In the genomic region with DNA sequence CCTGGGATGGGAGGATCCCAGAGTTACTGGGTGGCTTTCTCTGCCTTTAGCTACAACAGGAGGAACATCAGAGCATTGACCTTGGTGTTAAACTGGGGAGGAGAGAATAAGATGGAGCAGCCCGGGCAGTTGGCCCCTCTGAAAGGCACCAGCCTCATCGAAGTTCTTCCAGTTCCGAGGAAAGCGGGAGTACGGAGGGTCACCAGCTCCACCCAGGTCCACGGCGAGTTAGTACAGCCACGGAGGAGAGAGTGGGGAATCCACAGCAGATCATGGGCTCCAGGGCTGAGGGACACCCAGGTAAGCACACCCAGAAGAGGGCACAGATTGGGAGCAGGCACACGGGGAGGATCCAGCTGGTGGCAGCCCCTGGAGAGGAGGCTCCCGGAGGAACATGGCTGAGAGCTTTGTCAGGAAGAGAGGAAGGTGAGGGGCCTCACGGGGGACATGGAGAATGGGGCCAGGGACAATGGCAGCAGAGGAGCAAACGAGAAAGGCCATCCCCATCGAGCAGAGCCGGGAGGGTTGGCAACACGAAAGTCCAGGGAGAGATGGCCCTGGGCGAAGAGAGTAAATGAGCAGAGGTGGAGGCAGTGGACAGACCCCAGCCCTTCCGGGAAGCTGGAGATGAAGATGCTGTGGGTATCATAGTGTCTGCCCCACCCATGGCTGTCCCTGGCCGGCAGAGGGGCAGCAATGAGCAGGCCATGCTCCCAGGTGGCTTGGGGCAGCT, we compare ENCODE assay signal across 21 cellular contexts.
DNase-seq lines count a peak whose midpoint lies in the region; TF ChIP-seq lines count a peak whose summit lies in the region.
"Had no signal": no experiment of that assay in that cellular context is flagged by ENCODE, and none has a peak within 500 bp of the region (broad histone marks: within the 10 kb centered on the region; RNA-seq: fewer than 3 reads in every experiment).

No MANE protein-coding gene starts in this region.

- H3K4me1 Mint-ChIP-seq in activated T-helper 2 cell treated with anti-CD3 and anti-CD28 coated beads, Interferon-gamma antibody, Interleukin-2, Interleukin-4, amounts not matched to agents 10 μg/mL and 5 μg/mL and 100 μg/mL, durations not matched to agents 14 hours and 24 hours and 36 hours (ENCODE audit: low read depth), result no peaks in the 10 kb centered on the region
- H3K4me1 Mint-ChIP-seq: activated naive CD8-positive, alpha-beta T cell treated with anti-CD3 and anti-CD28 coated beads, Interleukin-2, amount 50 U/mL, for 24 hours; activated T-helper 17 cell treated with anti-CD3 and anti-CD28 coated beads, Interleukin-2, amount 50 U/mL, for 72 hours had no signal

- no TSS peak for BruUV-seq in mammary epithelial cell (replicated peaks; lab: Mats Ljungman, UMichigan)

- H3K9ac ChIP-seq in mammary epithelial cell (ENCODE audit: insufficient read depth, low read length) (no peak overlapping the region), parathyroid adenoma (no peak overlapping the region)
- H3K9ac ChIP-seq: BLaER1 treated with 17β-estradiol and CSF1 and Interleukin-3, amounts not matched to agents 10 nM and 100 nM had no signal

- TF ChIP-seq EP300 in transverse colon (IDR thresholded peaks at IDR 0.05; ENCODE audit: low read depth), result no peak

- H4K20me1 ChIP-seq in mammary epithelial cell (ENCODE audit: insufficient read depth, low read length), result no peaks in the 10 kb centered on the region
- H4K20me1 ChIP-seq: BLaER1 treated with 17β-estradiol and CSF1 and Interleukin-3, amounts not matched to agents 10 nM and 100 nM had no signal

- H3K27ac Mint-ChIP-seq in activated T-helper 2 cell treated with anti-CD3 and anti-CD28 coated beads, Interferon-gamma antibody, Interleukin-2, Interleukin-4, amounts not matched to agents 10 μg/mL and 5 μg/mL and 100 μg/mL, durations not matched to agents 14 hours and 24 hours and 36 hours, result no peak overlapping the region
- H3K27ac Mint-ChIP-seq: activated naive CD8-positive, alpha-beta T cell treated with anti-CD3 and anti-CD28 coated beads, Interleukin-2, amount 50 U/mL, for 24 hours; activated T-helper 17 cell treated with anti-CD3 and anti-CD28 coated beads, Interleukin-2, amount 50 U/mL, for 72 hours; effector memory CD8-positive, alpha-beta T cell; HFFc6; nephron had no signal

- peaks cover 3% of the 10 kb centered on the region for H3K9me3 Mint-ChIP-seq in activated T-helper 2 cell treated with anti-CD3 and anti-CD28 coated beads, Interferon-gamma antibody, Interleukin-2, Interleukin-4, amounts not matched to agents 10 μg/mL and 5 μg/mL and 100 μg/mL, durations not matched to agents 14 hours and 24 hours and 36 hours
- H3K9me3 Mint-ChIP-seq: activated naive CD8-positive, alpha-beta T cell treated with anti-CD3 and anti-CD28 coated beads, Interleukin-2, amount 50 U/mL, for 24 hours; activated T-helper 17 cell treated with anti-CD3 and anti-CD28 coated beads, Interleukin-2, amount 50 U/mL, for 72 hours; effector memory CD8-positive, alpha-beta T cell had no signal

- no peaks in the 10 kb centered on the region for H3K27me3 Mint-ChIP-seq in activated T-helper 2 cell treated with anti-CD3 and anti-CD28 coated beads, Interferon-gamma antibody, Interleukin-2, Interleukin-4, amounts not matched to agents 10 μg/mL and 5 μg/mL and 100 μg/mL, durations not matched to agents 14 hours and 24 hours and 36 hours (ENCODE audit: low read depth)
- H3K27me3 Mint-ChIP-seq: activated T-helper 17 cell treated with anti-CD3 and anti-CD28 coated beads, Interleukin-2, amount 50 U/mL, for 72 hours had no signal

- DNase-seq in breast epithelium (ENCODE audit: low spot score in 2 of 2), result peak; percentile 7 to 35
- no peak for DNase-seq in mammary epithelial cell
- DNase-seq in activated T-helper 2 cell treated with anti-CD3 and anti-CD28 coated beads, Interferon-gamma antibody, Interleukin-2, Interleukin-4, amounts not matched to agents 10 μg/mL and 5 μg/mL and 100 μg/mL, durations not matched to agents 14 hours and 24 hours and 36 hours (ENCODE audit: low spot score), result peak; percentile 5
- peak; percentile 26 for DNase-seq in ureter (ENCODE audit: low spot score)
- no peak for DNase-seq in glomerular visceral epithelial cell (ENCODE audit: extremely low spot score)
- DNase-seq in kidney glomerular epithelial cell (lab: John Stamatoyannopoulos, UW), result no peak
- no peak for DNase-seq in transverse colon
- DNase-seq: activated naive CD8-positive, alpha-beta T cell treated with anti-CD3 and anti-CD28 coated beads, Interleukin-2, amount 50 U/mL, for 24 hours; effector memory CD8-positive, alpha-beta T cell; HFFc6; KG1; MV-4-11; NCI-H69; stimulated activated naive CD4-positive, alpha-beta T cell; T1000; thyroid gland had no signal

- intact Hi-C loops in breast epithelium (cut with DNase I; ENCODE audit: low total_unique reads) (no loop called here), mammary epithelial cell (cut with micrococcal nuclease) (no loop called here), transverse colon (cut with DNase I; ENCODE audit: low total_unique reads) (no loop called here)
- intact Hi-C loops in activated T-helper 2 cell treated with anti-CD3 and anti-CD28 coated beads, Interferon-gamma antibody, Interleukin-2, Interleukin-4, amounts not matched to agents 10 μg/mL and 5 μg/mL and 100 μg/mL, durations not matched to agents 14 hours and 24 hours and 36 hours (cut with micrococcal nuclease), result no loop called here

- H3K4me1 ChIP-seq in breast epithelium (no peaks in the 10 kb centered on the region), mammary epithelial cell (ENCODE audit: insufficient read depth, low read length) (no peaks in the 10 kb centered on the region), parathyroid adenoma (peaks cover 8% of the 10 kb centered on the region), transverse colon (peaks cover 0 to 13% (median 4%) of the 10 kb centered on the region in 4 donors)

- H3K27ac ChIP-seq in breast epithelium (no peak overlapping the region), mammary epithelial cell (ENCODE audit: insufficient read depth, low read depth, low read length) (no peak overlapping the region), parathyroid adenoma (no peak overlapping the region), transverse colon (no peak overlapping the region)
- H3K27ac ChIP-seq: BLaER1 treated with 17β-estradiol and CSF1 and Interleukin-3, amounts not matched to agents 10 nM and 100 nM; RWPE1; thyroid gland had no signal

- H3K36me3 ChIP-seq in breast epithelium, result no peaks in the 10 kb centered on the region
- no peaks in the 10 kb centered on the region for H3K36me3 ChIP-seq in mammary epithelial cell (ENCODE audit: insufficient read depth, low read length)
- H3K36me3 ChIP-seq in parathyroid adenoma (ENCODE audit: control insufficient read depth, insufficient read depth, low read length), result no peaks in the 10 kb centered on the region
- H3K36me3 ChIP-seq in transverse colon, result no peaks in the 10 kb centered on the region
- H3K36me3 ChIP-seq: thyroid gland had no signal

- H3K4me3 Mint-ChIP-seq in activated T-helper 2 cell treated with anti-CD3 and anti-CD28 coated beads, Interferon-gamma antibody, Interleukin-2, Interleukin-4, amounts not matched to agents 10 μg/mL and 5 μg/mL and 100 μg/mL, durations not matched to agents 14 hours and 24 hours and 36 hours (ENCODE audit: low read depth), result no peak overlapping the region
- H3K4me3 Mint-ChIP-seq: activated naive CD8-positive, alpha-beta T cell treated with anti-CD3 and anti-CD28 coated beads, Interleukin-2, amount 50 U/mL, for 24 hours; activated T-helper 17 cell treated with anti-CD3 and anti-CD28 coated beads, Interleukin-2, amount 50 U/mL, for 72 hours; effector memory CD8-positive, alpha-beta T cell; HFFc6; nephron had no signal

- peaks cover 7 to 9% of the 10 kb centered on the region in 2 donors for H3K9me3 ChIP-seq in breast epithelium
- peaks cover 21% of the 10 kb centered on the region for H3K9me3 ChIP-seq in mammary epithelial cell (replicated peaks; ENCODE audit: insufficient read depth, low read length)
- no peaks in the 10 kb centered on the region for H3K9me3 ChIP-seq in parathyroid adenoma (ENCODE audit: control insufficient read depth, low read length)
- no peaks in the 10 kb centered on the region for H3K9me3 ChIP-seq in transverse colon
- H3K9me3 ChIP-seq: thyroid gland had no signal

- no peaks in the 10 kb centered on the region for H3K79me2 ChIP-seq in mammary epithelial cell (ENCODE audit: insufficient read depth, low read length)
- no peaks in the 10 kb centered on the region for H3K79me2 ChIP-seq in parathyroid adenoma

- no peak overlapping the region for H3K4me2 ChIP-seq in mammary epithelial cell (ENCODE audit: insufficient read depth, low read depth, low read length)
- no peak overlapping the region for H3K4me2 ChIP-seq in parathyroid adenoma (ENCODE audit: low read length)

- H2AFZ ChIP-seq in mammary epithelial cell (ENCODE audit: low read depth, low read length) (no peak overlapping the region), parathyroid adenoma (peak overlapping the region; percentile 60)

- 70% methylated on average over 16 of the region's 18 CpGs for WGBS in mammary epithelial cell (ENCODE audit: low coverage, missing lambda C conversion rate)
- 77 to 88% methylated on average over 8 to 18 of the region's 18 CpGs for WGBS in transverse colon (ENCODE audit: low coverage in 1 of 2), 2 donors

- CTCF ChIA-PET in mammary epithelial cell (lab: Charles Lee; ENCODE audit: low non-redundant PET), result no interaction called here

- H3K36me3 Mint-ChIP-seq in activated T-helper 2 cell treated with anti-CD3 and anti-CD28 coated beads, Interferon-gamma antibody, Interleukin-2, Interleukin-4, amounts not matched to agents 10 μg/mL and 5 μg/mL and 100 μg/mL, durations not matched to agents 14 hours and 24 hours and 36 hours (ENCODE audit: low read depth), result no peaks in the 10 kb centered on the region

- no peak overlapping the region for H3K4me3 ChIP-seq in breast epithelium
- no peak overlapping the region for H3K4me3 ChIP-seq in mammary epithelial cell (replicated peaks in 1 of 3; ENCODE audit: insufficient read depth in 1 of 3, low read depth in 2 of 3, low read length in 3 of 3)
- no peak overlapping the region for H3K4me3 ChIP-seq in parathyroid adenoma (ENCODE audit: low read depth, low read length)
- no peak overlapping the region for H3K4me3 ChIP-seq in transverse colon
- H3K4me3 ChIP-seq: BLaER1 treated with 17β-estradiol and CSF1 and Interleukin-3, amounts not matched to agents 10 nM and 100 nM; thyroid gland had no signal

- TF ChIP-seq POLR2A in breast epithelium (IDR thresholded peaks at IDR 0.05) (no peak), transverse colon (IDR thresholded peaks at IDR 0.05) (no peak)

- no peak for TF ChIP-seq CTCF in breast epithelium (IDR thresholded peaks at IDR 0.05)
- TF ChIP-seq CTCF in mammary epithelial cell (conservative IDR thresholded peaks at IDR 0.05 in 1 of 2, IDR thresholded peaks at IDR 0.05 in 1 of 2; ENCODE audit: extremely low read depth in 1 of 2, insufficient read depth in 1 of 2, low read depth in 1 of 2, low read length in 2 of 2), result no peak
- TF ChIP-seq CTCF in parathyroid adenoma (IDR thresholded peaks at IDR 0.05), result no peak
- no peak for TF ChIP-seq CTCF in transverse colon (IDR thresholded peaks at IDR 0.05)

- in situ Hi-C loops in mammary epithelial cell (cut with MboI; ENCODE audit: low sequenced_read_pairs in 2 of 2), result no loop called here
- in situ Hi-C loops in transverse colon (cut with MboI; ENCODE audit: low pct_ligation_motif_present in 1 of 4, low pct_unique_long_range_greater_than_20kb in 1 of 4, low sequenced_read_pairs in 3 of 4), result no loop called here

- H3K27me3 ChIP-seq in breast epithelium, result peaks cover 0 to 5% of the 10 kb centered on the region in 2 donors
- H3K27me3 ChIP-seq in mammary epithelial cell (ENCODE audit: insufficient read depth, low read length), result no peaks in the 10 kb centered on the region
- no peaks in the 10 kb centered on the region for H3K27me3 ChIP-seq in parathyroid adenoma (ENCODE audit: control insufficient read depth, insufficient read depth, low read length)
- no peaks in the 10 kb centered on the region for H3K27me3 ChIP-seq in transverse colon
- H3K27me3 ChIP-seq: BLaER1 treated with 17β-estradiol and CSF1 and Interleukin-3, amounts not matched to agents 10 nM and 100 nM; thyroid gland had no signal

- dilution Hi-C loops in mammary epithelial cell (cut with HindIII; ENCODE audit: low sequenced_read_pairs), result no loop called here

Comparison
In these comparisons a context has a peak if more than half of its experiments do, and no peak if none do; other contexts are left out.
1. DNase-seq: peak in breast epithelium (2 of 2), activated T-helper 2 cell treated with anti-CD3 and anti-CD28 coated beads, Interferon-gamma antibody, Interleukin-2, Interleukin-4, amounts not matched to agents 10 μg/mL and 5 μg/mL and 100 μg/mL, durations not matched to agents 14 hours and 24 hours and 36 hours (single experiment) and ureter (single experiment); none in mammary epithelial cell (single experiment), glomerular visceral epithelial cell (single experiment), kidney glomerular epithelial cell (single experiment) and transverse colon (single experiment).